In genomic region chr2:137838255-137839092, GRCh38 we compare ENCODE assay signal across 8 cellular contexts.
DNase-seq lines count a peak whose midpoint lies in the region; ATAC-seq and TF ChIP-seq lines count a peak whose summit lies in the region.

No MANE protein-coding gene starts in this region.

- H3K36me3 Mint-ChIP-seq in T-helper 2 cell treated with Interferon-gamma antibody and Interleukin-4, amounts not matched to agents 5 μg/mL and 100 μg/mL, for 36 hours (ENCODE audit: low read depth), result no peaks in the 10 kb centered on the region

- ATAC-seq in HG03039 (IDR thresholded peaks at IDR 0.05; ENCODE audit: unreplicated experiment) (peak; percentile 65), aorta (ENCODE audit: low FRiP score) (peak; percentile 62)

- in situ Hi-C loops in GM13976 (cut with MboI; ENCODE audit: low sequenced_read_pairs, unreplicated experiment), result loop anchor here (25.0 kb wide), 2 partner anchors 376 to 1426 kb away; no protein-coding TSS in a partner anchor

- intact Hi-C loops in aorta (cut with DNase I), result loop anchor here in 1 of 2 donors (5.0 to 10.0 kb wide), 3 partner anchors 644 to 1416 kb away; no protein-coding TSS in a partner anchor

- 36 to 38% methylated on average over 8 of the region's 8 CpGs for WGBS in aorta, 2 donors

- no peak overlapping the region for H3K27ac Mint-ChIP-seq in T-helper 2 cell treated with Interferon-gamma antibody and Interleukin-4, amounts not matched to agents 5 μg/mL and 100 μg/mL, for 36 hours

- H3K4me3 ChIP-seq in aorta (ENCODE audit: low read length in 2 of 2), result no peak overlapping the region

- TF ChIP-seq CTCF in GM13976 (IDR thresholded peaks at IDR 0.05; ENCODE audit: borderline replicate concordance, control extremely low read depth, extremely low read depth, insufficient read depth, missing control alignments), result peak; percentile 17

- no peaks in the 10 kb centered on the region for H3K36me3 ChIP-seq in aorta (ENCODE audit: control insufficient read depth in 1 of 2, insufficient read depth in 2 of 2, low read length in 1 of 2)

- H3K4me3 Mint-ChIP-seq in T-helper 2 cell treated with Interferon-gamma antibody and Interleukin-4, amounts not matched to agents 5 μg/mL and 100 μg/mL, for 36 hours, result no peak overlapping the region

- H3K4me1 Mint-ChIP-seq in T-helper 2 cell treated with Interferon-gamma antibody and Interleukin-4, amounts not matched to agents 5 μg/mL and 100 μg/mL, for 36 hours (ENCODE audit: low read depth), result no peaks in the 10 kb centered on the region

- no peaks in the 10 kb centered on the region for H3K27me3 Mint-ChIP-seq in T-helper 2 cell treated with Interferon-gamma antibody and Interleukin-4, amounts not matched to agents 5 μg/mL and 100 μg/mL, for 36 hours (ENCODE audit: low read depth)

- no peaks in the 10 kb centered on the region for H3K9me3 ChIP-seq in aorta (ENCODE audit: control insufficient read depth, low read length)

- DNase-seq in AG08395 (ENCODE audit: low spot score) (peak; percentile 70), GM13976 (ENCODE audit: low spot score) (peak; percentile 26), NCI-H345 (lab: John Stamatoyannopoulos, UW) (peak; percentile 61), brain pericyte (ENCODE audit: low read depth, low spot score) (peak; percentile 7), left kidney (ENCODE audit: low read depth, low spot score) (peak; percentile 73), aorta (no peak)
- no peak for DNase-seq in T-helper 2 cell treated with Interferon-gamma antibody and Interleukin-4, amounts not matched to agents 5 μg/mL and 100 μg/mL, for 36 hours (ENCODE audit: low spot score)

- no peaks in the 10 kb centered on the region for H3K9me3 Mint-ChIP-seq in T-helper 2 cell treated with Interferon-gamma antibody and Interleukin-4, amounts not matched to agents 5 μg/mL and 100 μg/mL, for 36 hours

- H3K4me1 ChIP-seq in aorta (ENCODE audit: control insufficient read depth in 1 of 2, insufficient read depth in 2 of 2, low read length in 2 of 2), result no peaks in the 10 kb centered on the region

- H3K27me3 ChIP-seq in aorta (ENCODE audit: control insufficient read depth in 1 of 2, insufficient read depth in 2 of 2, low read length in 1 of 2), result no peaks in the 10 kb centered on the region

- H3K27ac ChIP-seq in aorta (ENCODE audit: low read depth in 1 of 2, low read length in 2 of 2), result no peak overlapping the region

Comparison
In these comparisons a context has a peak if more than half of its experiments do, and no peak if none do; other contexts are left out.
1. DNase-seq: peak in AG08395 (single experiment), GM13976 (single experiment), NCI-H345 (single experiment), brain pericyte (single experiment) and left kidney (single experiment); none in aorta (0 of 2) and T-helper 2 cell treated with Interferon-gamma antibody and Interleukin-4, amounts not matched to agents 5 μg/mL and 100 μg/mL, for 36 hours (single experiment).